Comparison of ENCODE assay signal across 9 cellular contexts in genomic region chr7:129782257-129783096, GRCh38.
DNase-seq lines count a peak whose midpoint lies in the region; ATAC-seq and TF ChIP-seq lines count a peak whose summit lies in the region.
"Had no signal": no experiment of that assay in that cellular context is flagged by ENCODE, and none has a peak within 500 bp of the region (broad histone marks: within the 10 kb centered on the region; RNA-seq: fewer than 3 reads in every experiment).

No MANE protein-coding gene starts in this region.

- H3K4me3 ChIP-seq in CD4-positive, CD25-positive, alpha-beta regulatory T cell (ENCODE audit: low read depth, low read length), result no peak overlapping the region
- peak overlapping the region; percentile 93 for H3K4me3 ChIP-seq in HUES6 (ENCODE audit: low read depth, low read length)
- H3K4me3 ChIP-seq in colonic mucosa, result peak overlapping the region; percentile 64

- H3K27me3 ChIP-seq in CD4-positive, CD25-positive, alpha-beta regulatory T cell (ENCODE audit: control insufficient read depth, insufficient read depth, low read length), result peaks cover 21% of the 10 kb centered on the region
- H3K27me3 ChIP-seq in HUES6 (ENCODE audit: control insufficient read depth, insufficient read depth, low read length) (peaks cover 98% of the 10 kb centered on the region), colonic mucosa (peaks cover 100% of the 10 kb centered on the region)

- peak overlapping the region in 2 of 3 donors; percentile 31 to 83 for H3K27ac Mint-ChIP-seq in CD4-positive, CD25-positive, alpha-beta regulatory T cell
- H3K27ac Mint-ChIP-seq in nephron progenitor cell, result no peak overlapping the region

- peak in 1 of 3 donors; percentile 8 for DNase-seq in CD4-positive, CD25-positive, alpha-beta regulatory T cell
- DNase-seq in colonic mucosa (no peak), nephron progenitor cell (peak; percentile 47), NCI-H510A treated with DMSO at 0.1 percent for 48 hours (lab: John Stamatoyannopoulos, UW) (no peak), GOT3 (lab: John Stamatoyannopoulos, UW) (no peak), putamen (ENCODE audit: low spot score) (no peak)

- peaks cover 79% of the 10 kb centered on the region for H3K27me3 Mint-ChIP-seq in CD4-positive, CD25-positive, alpha-beta regulatory T cell
- peaks cover 89% of the 10 kb centered on the region for H3K27me3 Mint-ChIP-seq in nephron progenitor cell (ENCODE audit: low read depth, poor library complexity)

- peaks cover 10 to 54% (median 27%) of the 10 kb centered on the region in 4 donors for H3K4me1 Mint-ChIP-seq in CD4-positive, CD25-positive, alpha-beta regulatory T cell
- peaks cover 52% of the 10 kb centered on the region for H3K4me1 Mint-ChIP-seq in nephron progenitor cell

- H3K9me3 ChIP-seq in CD4-positive, CD25-positive, alpha-beta regulatory T cell (ENCODE audit: control insufficient read depth in 2 of 2, low read length in 2 of 2), result no peaks in the 10 kb centered on the region
- H3K9me3 ChIP-seq in HUES6 (ENCODE audit: control insufficient read depth, insufficient read depth, low read depth, low read length) (no peaks in the 10 kb centered on the region), colonic mucosa (no peaks in the 10 kb centered on the region)
- H3K9me3 ChIP-seq: vagina had no signal

- peaks cover 72% of the 10 kb centered on the region for H3K4me1 ChIP-seq in CD4-positive, CD25-positive, alpha-beta regulatory T cell (ENCODE audit: control insufficient read depth, insufficient read depth, low read length, poor library complexity, severe bottlenecking)
- H3K4me1 ChIP-seq in HUES6 (ENCODE audit: control insufficient read depth, insufficient read depth, low read length) (peaks cover 46% of the 10 kb centered on the region), colonic mucosa (peaks cover 36% of the 10 kb centered on the region)

- H3K27ac ChIP-seq in CD4-positive, CD25-positive, alpha-beta regulatory T cell (ENCODE audit: insufficient read depth, low read length, poor library complexity, severe bottlenecking), result no peak overlapping the region
- H3K27ac ChIP-seq in HUES6 (ENCODE audit: low read depth, low read length), result no peak overlapping the region
- H3K27ac ChIP-seq in colonic mucosa, result no peak overlapping the region
- H3K27ac ChIP-seq: vagina had no signal

- H3K36me3 ChIP-seq in CD4-positive, CD25-positive, alpha-beta regulatory T cell (ENCODE audit: control insufficient read depth, insufficient read depth, low read length), result no peaks in the 10 kb centered on the region
- H3K36me3 ChIP-seq in HUES6 (ENCODE audit: control insufficient read depth, insufficient read depth, low read length) (no peaks in the 10 kb centered on the region), colonic mucosa (no peaks in the 10 kb centered on the region)
- H3K36me3 ChIP-seq: vagina had no signal

- H3K9ac ChIP-seq in HUES6 (ENCODE audit: low read length) (no peak overlapping the region), colonic mucosa (ENCODE audit: low read depth in 2 of 2, low read length in 2 of 2) (no peak overlapping the region)

- H3K36me3 Mint-ChIP-seq in CD4-positive, CD25-positive, alpha-beta regulatory T cell, result peaks cover 3% of the 10 kb centered on the region
- no peaks in the 10 kb centered on the region for H3K36me3 Mint-ChIP-seq in nephron progenitor cell (ENCODE audit: low read depth)

- H3K9me3 Mint-ChIP-seq in CD4-positive, CD25-positive, alpha-beta regulatory T cell, result peaks cover 0 to 3% (median 0%) of the 10 kb centered on the region in 7 donors
- peaks cover 3% of the 10 kb centered on the region for H3K9me3 Mint-ChIP-seq in nephron progenitor cell

- TF ChIP-seq CTCF in colonic mucosa (IDR thresholded peaks at IDR 0.05) (no peak), nephron progenitor cell (IDR thresholded peaks at IDR 0.05) (no peak)

- ATAC-seq in CD4-positive, CD25-positive, alpha-beta regulatory T cell (ENCODE audit: low read depth in 2 of 2), result no peak
- no peak for ATAC-seq in GM21390 (IDR thresholded peaks at IDR 0.05; ENCODE audit: unreplicated experiment)

- H3K4me3 Mint-ChIP-seq in CD4-positive, CD25-positive, alpha-beta regulatory T cell, result peak overlapping the region; percentile 68 to 92 (median 84)
- peak overlapping the region; percentile 66 for H3K4me3 Mint-ChIP-seq in nephron progenitor cell

- intact Hi-C loops in colonic mucosa (cut with DNase I), result no loop called here
